20 cellular contexts compared by ENCODE assay signal in the genomic region with DNA sequence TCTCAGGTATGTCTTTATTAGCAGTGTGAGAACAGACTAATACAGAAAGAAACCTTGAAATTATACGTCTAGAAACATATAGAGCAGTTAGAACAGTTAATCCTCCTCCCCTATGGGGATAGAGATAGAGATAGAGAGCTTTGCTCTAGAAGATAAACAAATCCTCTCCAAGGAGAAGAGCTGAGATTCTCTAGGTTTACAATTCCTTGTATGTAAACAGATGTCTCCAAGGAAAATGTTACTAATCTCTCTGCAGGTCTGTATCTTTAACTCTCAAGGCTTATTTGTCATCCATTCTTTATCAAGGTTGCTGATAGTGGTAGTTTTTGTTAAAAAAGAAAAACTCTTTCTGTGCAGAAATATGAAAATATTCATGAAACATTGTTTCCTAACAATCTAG.
DNase-seq lines count a peak whose midpoint lies in the region; ATAC-seq and TF ChIP-seq lines count a peak whose summit lies in the region.
"Had no signal": no experiment of that assay in that cellular context is flagged by ENCODE, and none has a peak within 500 bp of the region (broad histone marks: within the 10 kb centered on the region; RNA-seq: fewer than 3 reads in every experiment).

No MANE protein-coding gene starts in this region.

- H3K36me3 Mint-ChIP-seq in natural killer cell = no peaks in the 10 kb centered on the region
- H3K36me3 Mint-ChIP-seq: CD4-positive, CD25-positive, alpha-beta regulatory T cell; CD8-positive, alpha-beta T cell had no signal

- no peak overlapping the region for H3K18ac ChIP-seq in mesendoderm (ENCODE audit: low read length)

- no peak overlapping the region for H3K56ac ChIP-seq in mesendoderm (ENCODE audit: low read length)

- H3K36me3 ChIP-seq in mesendoderm (ENCODE audit: control insufficient read depth, insufficient read depth, low read length) (no peaks in the 10 kb centered on the region), lower lobe of right lung (no peaks in the 10 kb centered on the region)
- H3K36me3 ChIP-seq: BLaER1 had no signal

- no peak overlapping the region for H3K4me3 Mint-ChIP-seq in natural killer cell
- H3K4me3 Mint-ChIP-seq: B cell; CD4-positive, CD25-positive, alpha-beta regulatory T cell; CD8-positive, alpha-beta T cell had no signal

- H3K27ac ChIP-seq in mesendoderm (ENCODE audit: low read depth, low read length) (no peak overlapping the region), lower lobe of right lung (no peak overlapping the region)
- H3K27ac ChIP-seq: 22Rv1, BLaER1, C4-2B, GM23248 had no signal

- no peak overlapping the region for H2AK5ac ChIP-seq in mesendoderm (ENCODE audit: low read length)

- H3K27me3 ChIP-seq in mesendoderm (ENCODE audit: insufficient read depth, low read length, poor library complexity) = no peaks in the 10 kb centered on the region
- H3K27me3 ChIP-seq in lower lobe of right lung (ENCODE audit: low read depth) = no peaks in the 10 kb centered on the region
- H3K27me3 ChIP-seq: BLaER1 had no signal

- no peak overlapping the region for H2BK120ac ChIP-seq in mesendoderm (ENCODE audit: low read depth, low read length)

- intact Hi-C loops in natural killer cell (cut with micrococcal nuclease) (no loop called here), lower lobe of right lung (cut with DNase I) (no loop called here)

- no peaks in the 10 kb centered on the region for H3K27me3 Mint-ChIP-seq in natural killer cell (ENCODE audit: low read depth in 2 of 2)
- H3K27me3 Mint-ChIP-seq: B cell; CD4-positive, CD25-positive, alpha-beta regulatory T cell had no signal

- no peak overlapping the region for H3K4me3 ChIP-seq in choroid plexus epithelial cell (ENCODE audit: low read depth, low read length)
- no peak overlapping the region for H3K4me3 ChIP-seq in mesendoderm (ENCODE audit: low read length)
- H3K4me3 ChIP-seq in lower lobe of right lung = no peak overlapping the region
- H3K4me3 ChIP-seq: BLaER1, GM23248 had no signal

- H3K27ac Mint-ChIP-seq in natural killer cell = no peak overlapping the region
- H3K27ac Mint-ChIP-seq: B cell; CD4-positive, CD25-positive, alpha-beta regulatory T cell; CD8-positive, alpha-beta T cell had no signal

- ATAC-seq in GM21360 (IDR thresholded peaks at IDR 0.05; ENCODE audit: unreplicated experiment) = no peak
- no peak for ATAC-seq in natural killer cell
- no peak for ATAC-seq in lower lobe of right lung
- ATAC-seq: CD8-positive, alpha-beta T cell had no signal

- no peak overlapping the region for H2BK5ac ChIP-seq in mesendoderm (ENCODE audit: low read length)

- no peak overlapping the region for H3K4ac ChIP-seq in mesendoderm (ENCODE audit: low read depth, low read length)

- no peak overlapping the region for H4K8ac ChIP-seq in mesendoderm (ENCODE audit: low read depth, low read length)

- no peaks in the 10 kb centered on the region for H3K79me1 ChIP-seq in mesendoderm (ENCODE audit: low read length)

- DNase-seq in M059J (ENCODE audit: low read depth) (peak; percentile 18), choroid plexus epithelial cell (ENCODE audit: low read depth) (peak; percentile 6), iPS-NIHi7 (ENCODE audit: extremely low spot score) (peak; percentile 9), mesendoderm (peak; percentile 71), natural killer cell (no peak), lower lobe of right lung (no peak)
- no peak for DNase-seq in activated CD8-positive, alpha-beta memory T cell treated with anti-CD3 and anti-CD28 coated beads, Interleukin-2, amount 50 U/mL, for 4 hours
- DNase-seq: Caco-2; CD4-positive, CD25-positive, alpha-beta regulatory T cell; CD8-positive, alpha-beta T cell; DMS153; DND-41; GM23248; H7; HCEC 1CT had no signal

- no peak overlapping the region for H4K5ac ChIP-seq in mesendoderm (ENCODE audit: low read length)

- no peaks in the 10 kb centered on the region for H3K9me3 ChIP-seq in lower lobe of right lung
- H3K9me3 ChIP-seq: BLaER1, Caco-2 had no signal

- TF ChIP-seq CTCF in choroid plexus epithelial cell (conservative IDR thresholded peaks at IDR 0.05; ENCODE audit: low read depth, low read length) (no peak), natural killer cell (IDR thresholded peaks at IDR 0.05) (no peak), lower lobe of right lung (IDR thresholded peaks at IDR 0.05) (no peak)

- H3K4me1 Mint-ChIP-seq in natural killer cell = no peaks in the 10 kb centered on the region
- H3K4me1 Mint-ChIP-seq: B cell; CD4-positive, CD25-positive, alpha-beta regulatory T cell had no signal

- H3K4me2 ChIP-seq in mesendoderm (ENCODE audit: low read length) = no peak overlapping the region
- H3K4me2 ChIP-seq: BLaER1 had no signal

- no peaks in the 10 kb centered on the region for H3K79me2 ChIP-seq in mesendoderm (ENCODE audit: control insufficient read depth, insufficient read depth, low read length)

- H2BK15ac ChIP-seq in mesendoderm (replicated peaks; ENCODE audit: low read depth) = no peak overlapping the region

- H3K9ac ChIP-seq in mesendoderm (ENCODE audit: low read length) = no peak overlapping the region
- H3K9ac ChIP-seq: BLaER1, GM23248 had no signal

- peaks cover 2 to 5% of the 10 kb centered on the region in 2 donors for H3K9me3 Mint-ChIP-seq in natural killer cell

- no peak overlapping the region for H3K23ac ChIP-seq in mesendoderm (ENCODE audit: low read length)

- H3K4me1 ChIP-seq in mesendoderm (ENCODE audit: control insufficient read depth, low read depth, low read length) = no peaks in the 10 kb centered on the region
- H3K4me1 ChIP-seq in lower lobe of right lung = no peaks in the 10 kb centered on the region
- H3K4me1 ChIP-seq: BLaER1, Caco-2 had no signal

- no CpG with 5 or more reads among the region's 1 CpG for WGBS in mesendoderm (ENCODE audit: extremely low coverage, insufficient coverage, low lambda C conversion rate)

Comparison
In these comparisons a context has a peak if more than half of its experiments do, and no peak if none do; other contexts are left out.
1. DNase-seq: peak in M059J (single experiment), choroid plexus epithelial cell (single experiment), iPS-NIHi7 (single experiment) and mesendoderm (single experiment); none in activated CD8-positive, alpha-beta memory T cell treated with anti-CD3 and anti-CD28 coated beads, Interleukin-2, amount 50 U/mL, for 4 hours (single experiment), natural killer cell (single experiment) and lower lobe of right lung (single experiment).